Comparison of ENCODE assay signal across 24 cellular contexts in the genomic region with DNA sequence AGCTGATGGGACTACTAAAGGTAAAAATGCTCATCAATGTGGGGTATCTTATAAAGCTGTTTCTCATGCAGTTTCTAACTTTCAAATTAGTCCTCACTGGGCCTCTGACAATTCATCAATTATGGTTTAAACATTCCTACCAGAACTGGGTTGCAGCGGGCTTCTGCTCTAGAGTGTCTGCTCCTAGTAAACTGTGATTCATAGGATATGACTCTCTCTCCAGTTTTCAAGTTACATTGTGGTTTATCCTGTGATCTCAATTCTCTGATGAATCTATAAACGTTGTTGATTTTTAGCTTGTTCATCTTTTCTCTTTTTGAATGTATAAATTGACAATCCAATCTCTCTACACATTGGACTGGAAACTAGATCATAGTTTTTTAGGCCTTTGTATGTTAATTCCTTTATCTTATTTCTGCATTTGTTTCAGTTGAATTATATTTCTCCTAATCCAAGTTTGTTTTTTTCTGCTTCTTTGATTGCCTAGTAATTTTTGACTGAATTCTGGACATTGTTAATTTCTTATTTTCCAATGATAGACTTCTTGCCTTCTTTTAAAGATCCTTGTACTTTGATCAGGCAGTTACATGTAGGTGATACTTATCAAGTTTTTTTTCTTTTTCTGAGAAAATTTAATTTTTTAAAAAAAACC.
DNase-seq lines count a peak whose midpoint lies in the region; ATAC-seq, FAIRE-seq and TF ChIP-seq lines count a peak whose summit lies in the region.
"Had no signal": no experiment of that assay in that cellular context is flagged by ENCODE, and none has a peak within 500 bp of the region (broad histone marks: within the 10 kb centered on the region; RNA-seq: fewer than 3 reads in every experiment).

No MANE protein-coding gene starts in this region.

- in situ Hi-C loops in brain microvascular endothelial cell (cut with HindIII; ENCODE audit: low pct_ligation_motif_present, low sequenced_read_pairs), result no loop called here

- TF ChIP-seq CTCF in A549 (IDR thresholded peaks at IDR 0.05) (no peak), brain microvascular endothelial cell (IDR thresholded peaks at IDR 0.05; ENCODE audit: low read depth, low read length, missing control alignments) (no peak)

- TF ChIP-seq EP300 in A549 (IDR thresholded peaks at IDR 0.05), result no peak

- DNase-seq in A549 (ENCODE audit: low read depth in 1 of 2, low spot score in 1 of 2) (no peak), M059J (ENCODE audit: low read depth) (peak; percentile 77), brain microvascular endothelial cell (peak; percentile 46), islet precursor cell (peak; percentile 68), OCI-M1 (lab: John Stamatoyannopoulos, UW) (no peak), iPS-NIHi7 (ENCODE audit: extremely low spot score) (no peak), NCI-H510A (lab: John Stamatoyannopoulos, UW) (no peak)
- DNase-seq in activated T-cell treated with anti-CD3 and anti-CD28 coated beads, Interleukin-2, amount 50 U/mL, for 1 hour, result no peak
- DNase-seq: activated CD4-positive, alpha-beta T cell treated with anti-CD3 and anti-CD28 coated beads for 36 hours; activated CD8-positive, alpha-beta T cell treated with anti-CD3 and anti-CD28 coated beads, Interleukin-2, amount 10 ng/mL, durations not matched to agents 7 days and 5 days; activated gamma-delta T cell; activated T-cell treated with anti-CD3 and anti-CD28 coated beads for 4 hours; body of pancreas; H7; KBM-7; left ventricle myocardium inferior; naive B cell; NCI-H1436; NCI-H2081 treated with DMSO at 0.1 percent for 48 hours; NCI-H82; stimulated activated naive CD4-positive, alpha-beta T cell treated with Interleukin-2 at 50 U/mL for 16 hours; T-helper 2 cell; testis had no signal

- TF ChIP-seq POLR2A in A549 (IDR thresholded peaks at IDR 0.05; ENCODE audit: low read length), result no peak

- 0 out of 3 replicates have a peak, but pooled peaks cover 4% of the 10 kb centered on the region for H3K9me3 ChIP-seq in A549
- H3K9me3 ChIP-seq: body of pancreas, testis had no signal

- no peaks in the 10 kb centered on the region for H3K36me3 ChIP-seq in brain microvascular endothelial cell (replicated peaks)
- H3K36me3 ChIP-seq: left ventricle myocardium inferior had no signal

- no peak for TF ChIP-seq RAD21 in A549 (conservative IDR thresholded peaks at IDR 0.05 in 1 of 2, IDR thresholded peaks at IDR 0.05 in 1 of 2)

- no peak for ATAC-seq in A549
- ATAC-seq: activated CD4-positive, alpha-beta T cell treated with anti-CD3 and anti-CD28 coated beads for 36 hours; activated CD8-positive, alpha-beta T cell treated with anti-CD3 and anti-CD28 coated beads, Interleukin-2, amount 10 ng/mL, durations not matched to agents 7 days and 5 days; body of pancreas; Right ventricle myocardium inferior had no signal

- no peak overlapping the region for H3K27ac ChIP-seq in A549
- peak overlapping the region; percentile 29 for H3K27ac ChIP-seq in brain microvascular endothelial cell
- H3K27ac ChIP-seq: body of pancreas, left ventricle myocardium inferior, testis had no signal

- no peaks in the 10 kb centered on the region for H3K4me1 ChIP-seq in A549
- H3K4me1 ChIP-seq: body of pancreas, left ventricle myocardium inferior, testis had no signal

- no peak overlapping the region for H3K4me3 ChIP-seq in A549
- H3K4me3 ChIP-seq in brain microvascular endothelial cell (ENCODE audit: low read depth, low read length), result no peak overlapping the region
- H3K4me3 ChIP-seq: body of pancreas, left ventricle myocardium inferior, testis had no signal

- peak; percentile 39 for FAIRE-seq in A549 (lab: Jason Lieb, UNC)

- no peaks in the 10 kb centered on the region for H3K27me3 ChIP-seq in brain microvascular endothelial cell (replicated peaks)
- H3K27me3 ChIP-seq: body of pancreas, testis had no signal

- H3K4me2 ChIP-seq in A549, result no peak overlapping the region

- 22% methylated on average over 2 of the region's 2 CpGs for WGBS in A549 (ENCODE audit: missing lambda C conversion rate)

- CTCF ChIA-PET in A549 (lab: Yijun Ruan, JAX), result no interaction called here

- POLR2A ChIA-PET in A549 (lab: Yijun Ruan, JAX), result no interaction called here

TF ChIP-seq in A549, 52 proteins besides CTCF, POLR2A, EP300 and RAD21:
- TF ChIP-seq TP53 (CRISPR knock-in tag; IDR thresholded peaks at IDR 0.05) (no peak), BHLHE40 (IDR thresholded peaks at IDR 0.05; ENCODE audit: low read depth, low read length) (no peak), NPAS2 (CRISPR knock-in tag; IDR thresholded peaks at IDR 0.05; ENCODE audit: borderline replicate concordance) (no peak), ZSCAN20 (CRISPR knock-in tag; IDR thresholded peaks at IDR 0.05) (no peak)
TF ChIP-seq in A549: peak in this region for 0.

Comparison
In these comparisons a context has a peak if more than half of its experiments do, and no peak if none do; other contexts are left out.
1. DNase-seq: peak in M059J (single experiment), brain microvascular endothelial cell (single experiment) and islet precursor cell (single experiment); none in A549 (0 of 2), activated T-cell treated with anti-CD3 and anti-CD28 coated beads, Interleukin-2, amount 50 U/mL, for 1 hour (single experiment), OCI-M1 (single experiment), iPS-NIHi7 (single experiment) and NCI-H510A (single experiment).